9 cellular contexts compared by ENCODE assay signal in genomic region chr7:33744293-33744692, GRCh38.
DNase-seq lines count a peak whose midpoint lies in the region; ATAC-seq and TF ChIP-seq lines count a peak whose summit lies in the region.
"Had no signal": no experiment of that assay in that cellular context is flagged by ENCODE, and none has a peak within 500 bp of the region (broad histone marks: within the 10 kb centered on the region; RNA-seq: fewer than 3 reads in every experiment).

No MANE protein-coding gene starts in this region.

- peaks cover 8% of the 10 kb centered on the region for H3F3A ChIP-seq in smooth muscle cell (ENCODE audit: low read depth)

- H2AFZ ChIP-seq in smooth muscle cell (ENCODE audit: low read depth), result no peak overlapping the region

- no peaks in the 10 kb centered on the region for H3K4me1 ChIP-seq in smooth muscle cell (ENCODE audit: low read depth)

- H3K79me2 ChIP-seq in smooth muscle cell (ENCODE audit: low read depth), result no peaks in the 10 kb centered on the region

- H3K27ac ChIP-seq in smooth muscle cell (ENCODE audit: low read depth), result no peak overlapping the region
- H3K27ac ChIP-seq: thoracic aorta had no signal

- no peak overlapping the region for H3K9ac ChIP-seq in smooth muscle cell (ENCODE audit: low read depth)

- ATAC-seq in HG02571 (IDR thresholded peaks at IDR 0.05; ENCODE audit: unreplicated experiment), result no peak

- no peak overlapping the region for H3K4me2 ChIP-seq in smooth muscle cell

- H3K9me3 ChIP-seq in smooth muscle cell (replicated peaks; ENCODE audit: low read depth), result no peaks in the 10 kb centered on the region
- H3K9me3 ChIP-seq: thoracic aorta had no signal

- H3K27me3 ChIP-seq in smooth muscle cell (ENCODE audit: low read depth), result no peaks in the 10 kb centered on the region

- H3K4me3 ChIP-seq in smooth muscle cell, result no peak overlapping the region
- H3K4me3 ChIP-seq: thoracic aorta had no signal

- WGBS in smooth muscle cell (ENCODE audit: low lambda C conversion rate), result 97% methylated on average over 2 of the region's 2 CpGs

- H4K20me1 ChIP-seq in smooth muscle cell (ENCODE audit: low read depth), result no peaks in the 10 kb centered on the region

- no peaks in the 10 kb centered on the region for H3K36me3 ChIP-seq in smooth muscle cell (ENCODE audit: low read depth)
- H3K36me3 ChIP-seq: thoracic aorta had no signal

- DNase-seq in NOMO-1 treated with DMSO at 0.1 percent for 48 hours (lab: John Stamatoyannopoulos, UW; ENCODE audit: unreplicated experiment) (peak; percentile 22), NOMO-1 treated with dmso at 0.1 percent for 144 hours (lab: John Stamatoyannopoulos, UW; ENCODE audit: unreplicated experiment) (no peak), NCI-H1105 (lab: John Stamatoyannopoulos, UW) (peak; percentile 43), dermis blood vessel endothelial cell (peak; percentile 67), smooth muscle cell (lab: John Stamatoyannopoulos, UW; ENCODE audit: unreplicated experiment) (no peak)
- no peak for DNase-seq in stimulated activated CD4-positive, alpha-beta T cell treated with anti-CD3 and anti-CD28 coated beads, Interleukin-4, amount 100 ng/mL, for 4 hours
- no peak for DNase-seq in activated CD4-positive, alpha-beta T cell treated with anti-CD3 and anti-CD28 coated beads, Interleukin-2, amount 50 U/mL, for 48 hours

- TF ChIP-seq CTCF in smooth muscle cell (IDR thresholded peaks at IDR 0.05; ENCODE audit: borderline replicate concordance, insufficient read depth, poor library complexity, severe bottlenecking), result peak; percentile 24

Comparison
In these comparisons a context has a peak if more than half of its experiments do, and no peak if none do; other contexts are left out.
1. DNase-seq: peak in NOMO-1 treated with DMSO at 0.1 percent for 48 hours (single experiment), NCI-H1105 (single experiment) and dermis blood vessel endothelial cell (single experiment); none in NOMO-1 treated with dmso at 0.1 percent for 144 hours (single experiment), smooth muscle cell (single experiment), stimulated activated CD4-positive, alpha-beta T cell treated with anti-CD3 and anti-CD28 coated beads, Interleukin-4, amount 100 ng/mL, for 4 hours (0 of 2) and activated CD4-positive, alpha-beta T cell treated with anti-CD3 and anti-CD28 coated beads, Interleukin-2, amount 50 U/mL, for 48 hours (0 of 2).